1 cellular context compared by ENCODE assay signal in the genomic region with DNA sequence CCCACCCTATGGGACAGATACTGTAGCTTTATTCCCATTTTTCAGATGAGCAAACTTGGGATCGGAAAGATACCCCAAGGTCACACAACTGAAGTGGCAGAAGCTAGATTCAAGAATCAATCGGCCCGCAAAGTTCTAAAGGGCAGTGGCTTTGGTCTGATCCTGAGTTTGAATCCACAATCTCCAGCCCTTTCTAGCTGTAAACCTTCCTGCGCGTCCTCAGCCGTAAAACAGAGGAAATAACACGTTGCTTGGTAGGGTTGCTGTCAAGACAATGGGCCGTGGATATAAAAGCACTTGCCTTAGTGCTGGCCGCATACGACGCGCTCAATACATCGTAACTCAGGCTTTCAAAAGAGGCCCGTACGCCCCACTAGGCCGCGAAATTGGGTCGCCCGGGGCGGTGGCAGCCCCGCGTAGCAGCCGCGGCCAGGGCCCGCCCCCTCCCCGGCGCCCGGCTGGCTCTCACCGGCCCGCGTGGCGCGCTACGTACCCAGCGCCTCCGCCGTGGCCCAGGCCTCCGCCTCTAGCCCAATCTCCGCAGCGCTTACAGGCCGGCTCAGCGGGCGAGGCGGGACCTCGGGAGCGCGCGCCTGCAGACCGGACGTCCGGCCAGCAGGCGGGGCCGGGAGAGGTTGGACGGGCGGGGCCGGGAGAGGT.
TF ChIP-seq lines count a peak whose summit lies in the region.

A gene with protein sequence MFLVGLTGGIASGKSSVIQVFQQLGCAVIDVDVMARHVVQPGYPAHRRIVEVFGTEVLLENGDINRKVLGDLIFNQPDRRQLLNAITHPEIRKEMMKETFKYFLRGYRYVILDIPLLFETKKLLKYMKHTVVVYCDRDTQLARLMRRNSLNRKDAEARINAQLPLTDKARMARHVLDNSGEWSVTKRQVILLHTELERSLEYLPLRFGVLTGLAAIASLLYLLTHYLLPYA (minus strand): TSS at position 573 of the 660 bp plus-strand sequence. CDS start 16,747 bp downstream, outside the sequence.

TF ChIP-seq in HepG2, 621 proteins besides CTCF, POLR2A, EP300 and RAD21 (continued from another document and continues in another):
- TF ChIP-seq, protein P1, sequence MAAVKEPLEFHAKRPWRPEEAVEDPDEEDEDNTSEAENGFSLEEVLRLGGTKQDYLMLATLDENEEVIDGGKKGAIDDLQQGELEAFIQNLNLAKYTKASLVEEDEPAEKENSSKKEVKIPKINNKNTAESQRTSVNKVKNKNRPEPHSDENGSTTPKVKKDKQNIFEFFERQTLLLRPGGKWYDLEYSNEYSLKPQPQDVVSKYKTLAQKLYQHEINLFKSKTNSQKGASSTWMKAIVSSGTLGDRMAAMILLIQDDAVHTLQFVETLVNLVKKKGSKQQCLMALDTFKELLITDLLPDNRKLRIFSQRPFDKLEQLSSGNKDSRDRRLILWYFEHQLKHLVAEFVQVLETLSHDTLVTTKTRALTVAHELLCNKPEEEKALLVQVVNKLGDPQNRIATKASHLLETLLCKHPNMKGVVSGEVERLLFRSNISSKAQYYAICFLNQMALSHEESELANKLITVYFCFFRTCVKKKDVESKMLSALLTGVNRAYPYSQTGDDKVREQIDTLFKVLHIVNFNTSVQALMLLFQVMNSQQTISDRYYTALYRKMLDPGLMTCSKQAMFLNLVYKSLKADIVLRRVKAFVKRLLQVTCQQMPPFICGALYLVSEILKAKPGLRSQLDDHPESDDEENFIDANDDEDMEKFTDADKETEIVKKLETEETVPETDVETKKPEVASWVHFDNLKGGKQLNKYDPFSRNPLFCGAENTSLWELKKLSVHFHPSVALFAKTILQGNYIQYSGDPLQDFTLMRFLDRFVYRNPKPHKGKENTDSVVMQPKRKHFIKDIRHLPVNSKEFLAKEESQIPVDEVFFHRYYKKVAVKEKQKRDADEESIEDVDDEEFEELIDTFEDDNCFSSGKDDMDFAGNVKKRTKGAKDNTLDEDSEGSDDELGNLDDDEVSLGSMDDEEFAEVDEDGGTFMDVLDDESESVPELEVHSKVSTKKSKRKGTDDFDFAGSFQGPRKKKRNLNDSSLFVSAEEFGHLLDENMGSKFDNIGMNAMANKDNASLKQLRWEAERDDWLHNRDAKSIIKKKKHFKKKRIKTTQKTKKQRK (IDR thresholded peaks at IDR 0.05; ENCODE audit: low read length): no peak
- peak; percentile 87 for TF ChIP-seq SP2 (CRISPR knock-in tag; IDR thresholded peaks at IDR 0.05)
- TF ChIP-seq SNAI1 (CRISPR knock-in tag; IDR thresholded peaks at IDR 0.05; ENCODE audit: borderline replicate concordance): no peak
- TF ChIP-seq ZNF83 (CRISPR knock-in tag; IDR thresholded peaks at IDR 0.05; ENCODE audit: borderline replicate concordance): peak; percentile 82; the same call in 1 of the 2 replicates
- TF ChIP-seq SPEN (CRISPR knock-in tag; IDR thresholded peaks at IDR 0.05; ENCODE audit: low read depth): peak; percentile 97
- TF ChIP-seq, protein P2, sequence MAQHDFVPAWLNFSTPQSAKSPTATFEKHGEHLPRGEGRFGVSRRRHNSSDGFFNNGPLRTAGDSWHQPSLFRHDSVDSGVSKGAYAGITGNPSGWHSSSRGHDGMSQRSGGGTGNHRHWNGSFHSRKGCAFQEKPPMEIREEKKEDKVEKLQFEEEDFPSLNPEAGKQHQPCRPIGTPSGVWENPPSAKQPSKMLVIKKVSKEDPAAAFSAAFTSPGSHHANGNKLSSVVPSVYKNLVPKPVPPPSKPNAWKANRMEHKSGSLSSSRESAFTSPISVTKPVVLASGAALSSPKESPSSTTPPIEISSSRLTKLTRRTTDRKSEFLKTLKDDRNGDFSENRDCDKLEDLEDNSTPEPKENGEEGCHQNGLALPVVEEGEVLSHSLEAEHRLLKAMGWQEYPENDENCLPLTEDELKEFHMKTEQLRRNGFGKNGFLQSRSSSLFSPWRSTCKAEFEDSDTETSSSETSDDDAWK (CRISPR knock-in tag; IDR thresholded peaks at IDR 0.05): no peak
- TF ChIP-seq HOXA3 (CRISPR knock-in tag; IDR thresholded peaks at IDR 0.05): peak; percentile 77
- no peak; the same call in 1 of the 2 replicates for TF ChIP-seq ZNF788 (CRISPR knock-in tag; IDR thresholded peaks at IDR 0.05; ENCODE audit: borderline replicate concordance)
- no peak for TF ChIP-seq SOX13 (IDR thresholded peaks at IDR 0.05)
- no peak; a peak in 1 of 4 replicates for TF ChIP-seq SOX13 (CRISPR knock-in tag; conservative IDR thresholded peaks at IDR 0.05 in 1 of 2, IDR thresholded peaks at IDR 0.05 in 1 of 2)
- no peak for TF ChIP-seq NBN (conservative IDR thresholded peaks at IDR 0.05)
- TF ChIP-seq, protein P3, sequence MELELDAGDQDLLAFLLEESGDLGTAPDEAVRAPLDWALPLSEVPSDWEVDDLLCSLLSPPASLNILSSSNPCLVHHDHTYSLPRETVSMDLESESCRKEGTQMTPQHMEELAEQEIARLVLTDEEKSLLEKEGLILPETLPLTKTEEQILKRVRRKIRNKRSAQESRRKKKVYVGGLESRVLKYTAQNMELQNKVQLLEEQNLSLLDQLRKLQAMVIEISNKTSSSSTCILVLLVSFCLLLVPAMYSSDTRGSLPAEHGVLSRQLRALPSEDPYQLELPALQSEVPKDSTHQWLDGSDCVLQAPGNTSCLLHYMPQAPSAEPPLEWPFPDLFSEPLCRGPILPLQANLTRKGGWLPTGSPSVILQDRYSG (CRISPR knock-in tag; IDR thresholded peaks at IDR 0.05): no peak
- 0 out of 2 replicates have a peak, but pooled peaks have one; percentile 40 for TF ChIP-seq MAZ (IDR thresholded peaks at IDR 0.05; ENCODE audit: borderline replicate concordance, low read depth, low read length)
- TF ChIP-seq MAZ (CRISPR knock-in tag; IDR thresholded peaks at IDR 0.05; ENCODE audit: low read depth): peak; percentile 61
- peak; percentile 91 for TF ChIP-seq AGO1 (IDR thresholded peaks at IDR 0.05; ENCODE audit: low read depth, low read length, poor library complexity, severe bottlenecking)
- TF ChIP-seq ZNF790 (CRISPR knock-in tag; IDR thresholded peaks at IDR 0.05; ENCODE audit: borderline replicate concordance): peak; percentile 40; the same call in 1 of the 2 replicates
- TF ChIP-seq, protein P4, sequence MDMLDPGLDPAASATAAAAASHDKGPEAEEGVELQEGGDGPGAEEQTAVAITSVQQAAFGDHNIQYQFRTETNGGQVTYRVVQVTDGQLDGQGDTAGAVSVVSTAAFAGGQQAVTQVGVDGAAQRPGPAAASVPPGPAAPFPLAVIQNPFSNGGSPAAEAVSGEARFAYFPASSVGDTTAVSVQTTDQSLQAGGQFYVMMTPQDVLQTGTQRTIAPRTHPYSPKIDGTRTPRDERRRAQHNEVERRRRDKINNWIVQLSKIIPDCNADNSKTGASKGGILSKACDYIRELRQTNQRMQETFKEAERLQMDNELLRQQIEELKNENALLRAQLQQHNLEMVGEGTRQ (IDR thresholded peaks at IDR 0.05; ENCODE audit: low read depth, low read length): no peak
- TF ChIP-seq, protein P4 (CRISPR knock-in tag; IDR thresholded peaks at IDR 0.05; ENCODE audit: borderline replicate concordance): no peak
- no peak for TF ChIP-seq RXRB (CRISPR knock-in tag; IDR thresholded peaks at IDR 0.05; ENCODE audit: borderline replicate concordance)
- TF ChIP-seq ZNF256 (CRISPR knock-in tag; conservative IDR thresholded peaks at IDR 0.05): no peak
- TF ChIP-seq, protein P5, sequence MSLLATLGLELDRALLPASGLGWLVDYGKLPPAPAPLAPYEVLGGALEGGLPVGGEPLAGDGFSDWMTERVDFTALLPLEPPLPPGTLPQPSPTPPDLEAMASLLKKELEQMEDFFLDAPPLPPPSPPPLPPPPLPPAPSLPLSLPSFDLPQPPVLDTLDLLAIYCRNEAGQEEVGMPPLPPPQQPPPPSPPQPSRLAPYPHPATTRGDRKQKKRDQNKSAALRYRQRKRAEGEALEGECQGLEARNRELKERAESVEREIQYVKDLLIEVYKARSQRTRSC (CRISPR knock-in tag; IDR thresholded peaks at IDR 0.05; ENCODE audit: low read depth): no peak
- no peak; the same call in 1 of the 2 replicates for TF ChIP-seq SSRP1 (CRISPR knock-in tag; IDR thresholded peaks at IDR 0.05)
- TF ChIP-seq ETV5 (CRISPR knock-in tag; IDR thresholded peaks at IDR 0.05; ENCODE audit: borderline replicate concordance): peak; percentile 80
- TF ChIP-seq ZNF629 (CRISPR knock-in tag; conservative IDR thresholded peaks at IDR 0.05): peak; percentile 98
- TF ChIP-seq LCORL (IDR thresholded peaks at IDR 0.05): no peak
- no peak for TF ChIP-seq LCORL (CRISPR knock-in tag; IDR thresholded peaks at IDR 0.05)
- TF ChIP-seq ZNF460 (CRISPR knock-in tag; IDR thresholded peaks at IDR 0.05; ENCODE audit: borderline replicate concordance): no peak; the same call in 1 of the 2 replicates
- no peak for TF ChIP-seq RARG (CRISPR knock-in tag; IDR thresholded peaks at IDR 0.05; ENCODE audit: low read depth)
- TF ChIP-seq, protein P6, sequence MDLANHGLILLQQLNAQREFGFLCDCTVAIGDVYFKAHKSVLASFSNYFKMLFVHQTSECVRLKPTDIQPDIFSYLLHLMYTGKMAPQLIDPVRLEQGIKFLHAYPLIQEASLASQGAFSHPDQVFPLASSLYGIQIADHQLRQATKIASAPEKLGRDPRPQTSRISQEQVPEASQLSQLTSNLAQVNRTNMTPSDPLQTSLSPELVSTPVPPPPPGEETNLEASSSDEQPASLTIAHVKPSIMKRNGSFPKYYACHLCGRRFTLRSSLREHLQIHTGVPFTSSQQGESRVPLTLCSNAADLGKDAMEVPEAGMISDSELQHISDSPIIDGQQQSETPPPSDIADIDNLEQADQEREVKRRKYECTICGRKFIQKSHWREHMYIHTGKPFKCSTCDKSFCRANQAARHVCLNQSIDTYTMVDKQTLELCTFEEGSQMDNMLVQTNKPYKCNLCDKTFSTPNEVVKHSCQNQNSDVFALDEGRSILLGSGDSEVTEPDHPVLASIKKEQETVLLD (CRISPR knock-in tag; IDR thresholded peaks at IDR 0.05; ENCODE audit: low read depth): peak; percentile 88
- TF ChIP-seq, protein P7, sequence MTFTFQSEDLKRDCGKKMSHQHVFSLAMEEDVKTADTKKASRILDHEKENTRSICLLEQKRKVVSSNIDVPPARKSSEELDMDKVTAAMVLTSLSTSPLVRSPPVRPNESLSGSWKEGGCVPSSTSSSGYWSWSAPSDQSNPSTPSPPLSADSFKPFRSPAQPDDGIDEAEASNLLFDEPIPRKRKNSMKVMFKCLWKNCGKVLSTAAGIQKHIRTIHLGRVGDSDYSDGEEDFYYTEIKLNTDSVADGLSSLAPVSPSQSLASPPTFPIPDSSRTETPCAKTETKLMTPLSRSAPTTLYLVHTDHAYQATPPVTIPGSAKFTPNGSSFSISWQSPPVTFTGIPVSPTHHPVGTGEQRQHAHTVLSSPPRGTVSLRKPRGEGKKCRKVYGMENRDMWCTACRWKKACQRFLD (CRISPR knock-in tag; IDR thresholded peaks at IDR 0.05; ENCODE audit: borderline replicate concordance): no peak
- TF ChIP-seq, protein P8, sequence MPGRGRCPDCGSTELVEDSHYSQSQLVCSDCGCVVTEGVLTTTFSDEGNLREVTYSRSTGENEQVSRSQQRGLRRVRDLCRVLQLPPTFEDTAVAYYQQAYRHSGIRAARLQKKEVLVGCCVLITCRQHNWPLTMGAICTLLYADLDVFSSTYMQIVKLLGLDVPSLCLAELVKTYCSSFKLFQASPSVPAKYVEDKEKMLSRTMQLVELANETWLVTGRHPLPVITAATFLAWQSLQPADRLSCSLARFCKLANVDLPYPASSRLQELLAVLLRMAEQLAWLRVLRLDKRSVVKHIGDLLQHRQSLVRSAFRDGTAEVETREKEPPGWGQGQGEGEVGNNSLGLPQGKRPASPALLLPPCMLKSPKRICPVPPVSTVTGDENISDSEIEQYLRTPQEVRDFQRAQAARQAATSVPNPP (CRISPR knock-in tag; IDR thresholded peaks at IDR 0.05): peak; percentile 90
- no peak for TF ChIP-seq CBX1 (IDR thresholded peaks at IDR 0.05; ENCODE audit: low read depth)
- TF ChIP-seq JDP2 (CRISPR knock-in tag; IDR thresholded peaks at IDR 0.05; ENCODE audit: borderline replicate concordance): no peak
- TF ChIP-seq SAP130 (CRISPR knock-in tag; IDR thresholded peaks at IDR 0.05; ENCODE audit: low read depth): peak; percentile 85
- TF ChIP-seq, protein P9, sequence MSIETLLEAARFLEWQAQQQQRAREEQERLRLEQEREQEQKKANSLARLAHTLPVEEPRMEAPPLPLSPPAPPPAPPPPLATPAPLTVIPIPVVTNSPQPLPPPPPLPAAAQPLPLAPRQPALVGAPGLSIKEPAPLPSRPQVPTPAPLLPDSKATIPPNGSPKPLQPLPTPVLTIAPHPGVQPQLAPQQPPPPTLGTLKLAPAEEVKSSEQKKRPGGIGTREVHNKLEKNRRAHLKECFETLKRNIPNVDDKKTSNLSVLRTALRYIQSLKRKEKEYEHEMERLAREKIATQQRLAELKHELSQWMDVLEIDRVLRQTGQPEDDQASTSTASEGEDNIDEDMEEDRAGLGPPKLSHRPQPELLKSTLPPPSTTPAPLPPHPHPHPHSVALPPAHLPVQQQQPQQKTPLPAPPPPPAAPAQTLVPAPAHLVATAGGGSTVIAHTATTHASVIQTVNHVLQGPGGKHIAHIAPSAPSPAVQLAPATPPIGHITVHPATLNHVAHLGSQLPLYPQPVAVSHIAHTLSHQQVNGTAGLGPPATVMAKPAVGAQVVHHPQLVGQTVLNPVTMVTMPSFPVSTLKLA (IDR thresholded peaks at IDR 0.05): no peak
- peak; percentile 80; the same call in 1 of the 2 replicates for TF ChIP-seq DNMT1 (CRISPR knock-in tag; IDR thresholded peaks at IDR 0.05)
- 0 out of 2 replicates have a peak, but pooled peaks have one; percentile 34 for TF ChIP-seq ZFYVE20 (CRISPR knock-in tag; IDR thresholded peaks at IDR 0.05; ENCODE audit: borderline replicate concordance, low read depth)
- TF ChIP-seq MEIS1 (CRISPR knock-in tag; IDR thresholded peaks at IDR 0.05; ENCODE audit: borderline replicate concordance): no peak
- TF ChIP-seq ZNF672 (CRISPR knock-in tag; IDR thresholded peaks at IDR 0.05): no peak
- TF ChIP-seq, protein P10, sequence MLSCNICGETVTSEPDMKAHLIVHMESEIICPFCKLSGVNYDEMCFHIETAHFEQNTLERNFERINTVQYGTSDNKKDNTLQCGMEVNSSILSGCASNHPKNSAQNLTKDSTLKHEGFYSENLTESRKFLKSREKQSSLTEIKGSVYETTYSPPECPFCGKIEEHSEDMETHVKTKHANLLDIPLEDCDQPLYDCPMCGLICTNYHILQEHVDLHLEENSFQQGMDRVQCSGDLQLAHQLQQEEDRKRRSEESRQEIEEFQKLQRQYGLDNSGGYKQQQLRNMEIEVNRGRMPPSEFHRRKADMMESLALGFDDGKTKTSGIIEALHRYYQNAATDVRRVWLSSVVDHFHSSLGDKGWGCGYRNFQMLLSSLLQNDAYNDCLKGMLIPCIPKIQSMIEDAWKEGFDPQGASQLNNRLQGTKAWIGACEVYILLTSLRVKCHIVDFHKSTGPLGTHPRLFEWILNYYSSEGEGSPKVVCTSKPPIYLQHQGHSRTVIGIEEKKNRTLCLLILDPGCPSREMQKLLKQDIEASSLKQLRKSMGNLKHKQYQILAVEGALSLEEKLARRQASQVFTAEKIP (CRISPR knock-in tag; IDR thresholded peaks at IDR 0.05; ENCODE audit: borderline replicate concordance): no peak
- TF ChIP-seq TCF7L2 (IDR thresholded peaks at IDR 0.05; ENCODE audit: low read depth, low read length): no peak
- no peak for TF ChIP-seq ELF1 (CRISPR knock-in tag; IDR thresholded peaks at IDR 0.05)
